ENCODE assay signal across 29 cellular contexts in the genomic region with DNA sequence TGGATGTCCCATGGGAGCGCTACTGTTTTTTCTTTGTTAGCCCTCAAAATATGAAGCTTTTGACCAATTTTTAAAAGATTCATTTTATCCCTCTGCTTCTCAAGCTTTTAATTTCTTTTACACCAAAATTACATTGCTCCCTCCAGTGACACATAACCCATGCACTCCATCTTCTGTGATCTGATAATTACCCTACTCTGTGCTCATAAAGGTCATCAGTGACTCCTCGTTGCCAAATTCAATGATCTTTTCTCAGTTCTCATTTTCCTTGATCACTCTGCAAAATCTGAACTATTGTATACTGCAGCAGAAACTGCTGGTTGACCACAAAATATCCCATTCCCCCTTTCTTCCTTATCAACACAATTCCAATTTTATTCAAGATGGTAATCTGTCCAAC. TPM values are rescaled to one million over a fixed set of nuclear protein-coding genes. Genes with fewer than 3 reads are reported as not detected.
"Had no signal": no experiment of that assay in that cellular context is flagged by ENCODE, and none has a peak within 500 bp of the region (broad histone marks: within the 10 kb centered on the region; RNA-seq: fewer than 3 reads in every experiment).

No MANE protein-coding gene starts in this region.

- H3K27ac ChIP-seq: ascending aorta, cardiac muscle cell, SJCRH30, SK-N-MC had no signal

- ATAC-seq: activated CD4-positive, alpha-beta T cell treated with anti-CD3 and anti-CD28 coated beads for 36 hours; Panc1 had no signal

- H3K27ac Mint-ChIP-seq: activated CD4-positive, alpha-beta T cell treated with anti-CD3 and anti-CD28 coated beads for 36 hours; activated CD4-positive, alpha-beta T cell treated with anti-CD3 and anti-CD28 coated beads, Interleukin-2, amount 10 ng/mL, durations not matched to agents 7 days and 5 days; activated CD8-positive, alpha-beta T cell treated with anti-CD3 and anti-CD28 coated beads, Interleukin-2, amount 10 ng/mL, durations not matched to agents 7 days and 5 days; activated naive CD4-positive, alpha-beta T cell treated with anti-CD3 and anti-CD28 coated beads, Interleukin-2, amount 50 U/mL, for 24 hours; activated naive CD8-positive, alpha-beta T cell treated with anti-CD3 and anti-CD28 coated beads, Interleukin-2, amount 10 ng/mL, durations not matched to agents 7 days and 5 days; activated T-cell treated with anti-CD3 and anti-CD28 coated beads, Interleukin-2, amount 50 U/mL, for 24 hours; activated T-helper 2 cell treated with anti-CD3 and anti-CD28 coated beads, Interferon-gamma antibody, Interleukin-2, Interleukin-4, amounts not matched to agents 10 μg/mL and 5 μg/mL and 100 μg/mL, durations not matched to agents 14 hours and 24 hours and 36 hours had no signal

- H3K27me3 Mint-ChIP-seq: activated T-cell treated with anti-CD3 and anti-CD28 coated beads, Interleukin-2, amount 50 U/mL, for 24 hours; central memory CD8-positive, alpha-beta T cell had no signal

- H3K4me3 ChIP-seq: ascending aorta, cardiac muscle cell, SJCRH30, SK-N-MC had no signal

- H3K9me3 Mint-ChIP-seq: activated naive CD4-positive, alpha-beta T cell treated with anti-CD3 and anti-CD28 coated beads, Interleukin-2, amount 50 U/mL, for 24 hours; activated T-cell treated with anti-CD3 and anti-CD28 coated beads, Interleukin-2, amount 50 U/mL, for 24 hours; central memory CD8-positive, alpha-beta T cell had no signal

- DNase-seq: activated CD4-positive, alpha-beta T cell treated with anti-CD3 and anti-CD28 coated beads for 36 hours; activated CD4-positive, alpha-beta T cell treated with anti-CD3 and anti-CD28 coated beads, Interleukin-2, amount 10 ng/mL, durations not matched to agents 7 days and 5 days; activated CD4-positive, alpha-beta T cell treated with anti-CD3 and anti-CD28 coated beads, Interleukin-2, amount 50 U/mL, for 48 hours; activated gamma-delta T cell; activated naive CD4-positive, alpha-beta T cell treated with Interleukin-2 at 50 U/mL for 16 hours; activated naive CD8-positive, alpha-beta T cell treated with anti-CD3 and anti-CD28 coated beads, Interleukin-2, amount 10 ng/mL, durations not matched to agents 7 days and 5 days; activated T-cell treated with anti-CD3 and anti-CD28 coated beads, Interleukin-2, amount 50 U/mL, for 24 hours; amygdala; NCI-H1105; NCI-H1436; NCI-H1694; NCI-H1930; NCI-H446 treated with DMSO at 0.1 percent for 48 hours; NCI-H524; NCI-H69; NCI-H82; SHP77; SJCRH30; T1000 had no signal

- H3K4me3 Mint-ChIP-seq: activated CD4-positive, alpha-beta T cell treated with anti-CD3 and anti-CD28 coated beads for 36 hours; activated CD4-positive, alpha-beta T cell treated with anti-CD3 and anti-CD28 coated beads, Interleukin-2, amount 10 ng/mL, durations not matched to agents 7 days and 5 days; activated CD8-positive, alpha-beta T cell treated with anti-CD3 and anti-CD28 coated beads, Interleukin-2, amount 10 ng/mL, durations not matched to agents 7 days and 5 days; activated naive CD4-positive, alpha-beta T cell treated with anti-CD3 and anti-CD28 coated beads, Interleukin-2, amount 50 U/mL, for 24 hours; activated naive CD8-positive, alpha-beta T cell treated with anti-CD3 and anti-CD28 coated beads, Interleukin-2, amount 10 ng/mL, durations not matched to agents 7 days and 5 days; activated T-cell treated with anti-CD3 and anti-CD28 coated beads, Interleukin-2, amount 50 U/mL, for 24 hours; central memory CD8-positive, alpha-beta T cell had no signal

- H3K9me3 ChIP-seq: ascending aorta, SJCRH30 had no signal

- H3K36me3 ChIP-seq: ascending aorta, cardiac muscle cell, SJCRH30 had no signal

RNA-seq across cellular contexts. Expression of a gene that starts 8.7 kb away (rescaled TPM):
- total RNA-seq: activated CD4-positive, alpha-beta T cell treated with anti-CD3 and anti-CD28 coated beads for 36 hours; cardiac muscle cell; M059J; RPMI7951; SJCRH30 had no signal
- polyA plus RNA-seq: cardiac muscle cell had no signal

RNA-seq across cellular contexts. Expression of a gene that starts 55.3 kb away (rescaled TPM):
- total RNA-seq: cardiac muscle cell had no signal
- polyA plus RNA-seq: cardiac muscle cell had no signal
